ENCODE assay signal across 9 cellular contexts in the genomic region with DNA sequence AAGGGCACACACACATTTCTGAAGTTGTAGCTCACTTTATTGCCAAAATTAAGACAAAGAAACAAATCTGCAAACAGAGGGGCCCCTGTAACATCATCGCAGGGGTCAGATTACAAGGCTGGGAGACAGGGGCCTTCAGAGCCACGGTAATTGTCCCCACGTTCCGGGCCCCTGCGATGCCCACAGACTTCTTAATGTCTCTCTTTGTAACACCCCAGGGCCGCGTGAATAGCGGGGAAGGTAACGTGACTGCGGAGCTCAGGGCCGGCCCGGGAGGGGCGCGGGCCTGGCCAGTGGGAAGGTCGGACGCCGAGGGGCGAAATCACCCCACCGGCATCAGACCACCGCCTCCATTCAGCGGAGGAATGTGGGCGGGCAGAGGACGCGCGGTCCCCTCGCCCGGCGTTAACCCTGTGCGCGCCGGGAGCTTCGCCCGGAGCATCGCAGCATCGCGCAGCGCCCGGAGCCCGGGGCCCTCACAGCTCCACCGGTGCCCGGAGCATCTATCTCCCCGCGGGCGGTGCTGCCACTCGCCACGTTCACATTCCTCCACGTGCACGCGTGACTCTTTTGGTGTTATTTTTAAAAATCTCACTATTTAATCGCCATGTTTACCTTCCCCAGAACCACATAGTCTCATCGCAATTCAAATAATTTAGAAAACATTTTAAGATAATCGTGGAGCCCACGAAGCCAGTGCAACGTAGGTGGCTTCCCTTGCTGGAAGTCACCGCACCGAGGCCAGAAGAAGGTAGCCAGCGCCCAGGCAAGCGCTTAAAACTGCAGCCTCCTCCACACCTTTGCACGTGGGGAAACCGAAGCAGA. TPM values are rescaled to one million over a fixed set of nuclear protein-coding genes. Genes with fewer than 3 reads are reported as not detected.
DNase-seq lines count a peak whose midpoint lies in the region; ATAC-seq and TF ChIP-seq lines count a peak whose summit lies in the region.
"Had no signal": no experiment of that assay in that cellular context is flagged by ENCODE, and none has a peak within 500 bp of the region (broad histone marks: within the 10 kb centered on the region; RNA-seq: fewer than 3 reads in every experiment).

No MANE protein-coding gene starts in this region.

- H3K9me3 Mint-ChIP-seq in activated CD8-positive, alpha-beta T cell treated with anti-CD3 and anti-CD28 coated beads, Interleukin-2, amount 10 ng/mL, durations not matched to agents 7 days and 5 days (ENCODE audit: insufficient read depth): no peaks in the 10 kb centered on the region

- peak overlapping the region; percentile 54 to 76 for H3K27ac ChIP-seq in thoracic aorta

- H3K4me3 Mint-ChIP-seq in activated CD8-positive, alpha-beta T cell treated with anti-CD3 and anti-CD28 coated beads, Interleukin-2, amount 10 ng/mL, durations not matched to agents 7 days and 5 days: peak overlapping the region; percentile 82

- H3K4me1 ChIP-seq in BE2C (no peaks in the 10 kb centered on the region), mucosa of descending colon (ENCODE audit: low read depth) (peaks cover 11% of the 10 kb centered on the region), thoracic aorta (ENCODE audit: control insufficient read depth in 1 of 2, low read depth in 2 of 2) (peaks cover 14 to 28% of the 10 kb centered on the region in 2 donors)

- peak; percentile 63 for ATAC-seq in HG03066 (IDR thresholded peaks at IDR 0.05; ENCODE audit: low read depth, unreplicated experiment)
- peak; percentile 81 for ATAC-seq in activated CD8-positive, alpha-beta T cell treated with anti-CD3 and anti-CD28 coated beads, Interleukin-2, amount 10 ng/mL, durations not matched to agents 7 days and 5 days
- ATAC-seq in mucosa of descending colon: peak; percentile 59
- ATAC-seq in thoracic aorta (ENCODE audit: insufficient number of reproducible peaks, low FRiP score, low read depth): no peak
- ATAC-seq: HCT116 had no signal

- peaks cover 9% of the 10 kb centered on the region for H3K4me1 Mint-ChIP-seq in activated CD8-positive, alpha-beta T cell treated with anti-CD3 and anti-CD28 coated beads, Interleukin-2, amount 10 ng/mL, durations not matched to agents 7 days and 5 days (ENCODE audit: low read depth)

- DNase-seq in BE2C: peak; percentile 46
- no peak for DNase-seq in activated CD8-positive, alpha-beta T cell treated with anti-CD3 and anti-CD28 coated beads, Interleukin-2, amount 10 ng/mL, durations not matched to agents 7 days and 5 days
- peak; percentile 15 for DNase-seq in erythroblast (lab: John Stamatoyannopoulos, UW)
- peak in 1 of 3 donors; percentile 32 for DNase-seq in mucosa of descending colon
- DNase-seq in thoracic aorta (ENCODE audit: low spot score): no peak
- DNase-seq in NCI-H1694 (lab: John Stamatoyannopoulos, UW): no peak
- no peak for DNase-seq in NOMO-1 treated with DMSO at 0.1 percent for 48 hours (lab: John Stamatoyannopoulos, UW; ENCODE audit: unreplicated experiment)

- H3K4me3 ChIP-seq in BE2C (ENCODE audit: low read depth, low read length) (peak overlapping the region; percentile 80), mucosa of descending colon (no peak overlapping the region), thoracic aorta (peak overlapping the region; percentile 81)

- POLR2A ChIA-PET in activated CD8-positive, alpha-beta T cell treated with anti-CD3 and anti-CD28 coated beads, Interleukin-2, amount 10 ng/mL, durations not matched to agents 7 days and 5 days (lab: Charles Lee): interaction anchor here (0.6 to 1.8 kb wide), 4 partner anchors 20 to 63 kb away, joined by 3 to 4 read pairs (median 4); partner anchors contain the start of gene BTAF1

- H3K27me3 ChIP-seq in BE2C (no peaks in the 10 kb centered on the region), thoracic aorta (replicated peaks; ENCODE audit: insufficient read depth) (no peaks in the 10 kb centered on the region)

- intact Hi-C loops in mucosa of descending colon (cut with DNase I, micrococcal nuclease): no loop called here

- CTCF ChIA-PET in activated CD8-positive, alpha-beta T cell treated with anti-CD3 and anti-CD28 coated beads, Interleukin-2, amount 10 ng/mL, durations not matched to agents 7 days and 5 days (lab: Charles Lee): interaction anchor here (1.0 to 1.2 kb wide), 3 partner anchors 20 to 28 kb away, joined by 3 read pairs; no protein-coding TSS in a partner anchor

- TF ChIP-seq CTCF in BE2C (IDR thresholded peaks at IDR 0.05; ENCODE audit: low read depth, low read length) (no peak), mucosa of descending colon (IDR thresholded peaks at IDR 0.05) (no peak), thoracic aorta (IDR thresholded peaks at IDR 0.05) (no peak)

- no peaks in the 10 kb centered on the region for H3K9me3 ChIP-seq in BE2C
- H3K9me3 ChIP-seq in mucosa of descending colon: no peaks in the 10 kb centered on the region
- no peaks in the 10 kb centered on the region for H3K9me3 ChIP-seq in thoracic aorta

- H3K36me3 Mint-ChIP-seq in activated CD8-positive, alpha-beta T cell treated with anti-CD3 and anti-CD28 coated beads, Interleukin-2, amount 10 ng/mL, durations not matched to agents 7 days and 5 days (ENCODE audit: low read depth): no peaks in the 10 kb centered on the region

- H3K27me3 Mint-ChIP-seq in activated CD8-positive, alpha-beta T cell treated with anti-CD3 and anti-CD28 coated beads, Interleukin-2, amount 10 ng/mL, durations not matched to agents 7 days and 5 days (ENCODE audit: low read depth): peaks cover 25% of the 10 kb centered on the region

- H3K27ac Mint-ChIP-seq in activated CD8-positive, alpha-beta T cell treated with anti-CD3 and anti-CD28 coated beads, Interleukin-2, amount 10 ng/mL, durations not matched to agents 7 days and 5 days: no peak overlapping the region

- no peaks in the 10 kb centered on the region for H3K36me3 ChIP-seq in BE2C
- no peaks in the 10 kb centered on the region for H3K36me3 ChIP-seq in mucosa of descending colon (ENCODE audit: low read depth)
- no peaks in the 10 kb centered on the region for H3K36me3 ChIP-seq in thoracic aorta

- TF ChIP-seq POLR2A in erythroblast (IDR thresholded peaks at IDR 0.05; ENCODE audit: low read length): no peak

RNA-seq across cellular contexts. Expression of gene FGFBP3, which starts 22.0 kb away (rescaled TPM):
- 8.5 TPM for polyA plus RNA-seq in BE2C (2012; ENCODE audit: insufficient read depth, insufficient read length, low read depth)
- 1 to 10 TPM; 1.0 to 1.5 TPM for total RNA-seq in activated CD8-positive, alpha-beta T cell treated with anti-CD3 and anti-CD28 coated beads, Interleukin-2, amount 10 ng/mL, durations not matched to agents 7 days and 5 days
- total RNA-seq in mucosa of descending colon: 1 to 10 TPM in 2 of 3 donors, under 1 TPM in 1; 0.85 to 2.1 (median 1.0) TPM
- total RNA-seq in thoracic aorta: 1 to 10 TPM in 1 of 2 donors, under 1 TPM in 1; 0.81 to 2.0 TPM

RNA-seq across cellular contexts. Expression of gene BTAF1, which starts 36.3 kb away (rescaled TPM):
- polyA plus RNA-seq in BE2C (2012; ENCODE audit: insufficient read depth, insufficient read length, low read depth): 17.8 TPM
- 10 to 100 TPM; 40.9 to 41.0 TPM for total RNA-seq in activated CD8-positive, alpha-beta T cell treated with anti-CD3 and anti-CD28 coated beads, Interleukin-2, amount 10 ng/mL, durations not matched to agents 7 days and 5 days
- total RNA-seq in mucosa of descending colon: 10 to 100 TPM; 25.7 to 34.4 (median 27.0) TPM
- 10 to 100 TPM; 55.4 to 72.2 TPM for total RNA-seq in thoracic aorta

Comparison
In these comparisons a context has a peak if more than half of its experiments do, and no peak if none do; other contexts are left out.
1. DNase-seq: peak in BE2C (single experiment) and erythroblast (2 of 2); none in activated CD8-positive, alpha-beta T cell treated with anti-CD3 and anti-CD28 coated beads, Interleukin-2, amount 10 ng/mL, durations not matched to agents 7 days and 5 days (single experiment), thoracic aorta (single experiment), NCI-H1694 (single experiment) and NOMO-1 treated with DMSO at 0.1 percent for 48 hours (single experiment).